In genomic region chr10:24844742-24845141, GRCh38 we compare ENCODE assay signal across 32 cellular contexts.
"Had no signal": no experiment of that assay in that cellular context is flagged by ENCODE, and none has a peak within 500 bp of the region (broad histone marks: within the 10 kb centered on the region; RNA-seq: fewer than 3 reads in every experiment).

No MANE protein-coding gene starts in this region.

- H3K27ac ChIP-seq: neutrophil, parathyroid adenoma, psoas muscle, skin epidermis, spleen, suprapubic skin, testis, tibial artery, transverse colon, upper lobe of right lung, uterus had no signal

- H3K9me3 ChIP-seq: neutrophil, psoas muscle, spleen, suprapubic skin, testis, tibial artery, transverse colon, upper lobe of right lung, uterus had no signal

- ATAC-seq: naive thymus-derived CD8-positive, alpha-beta T cell; natural killer cell treated with Interleukin-12 subunit alpha and Interleukin-12 subunit beta and Interleukin-15 and Interleukin-18, amount 100 ng/mL, for 72 hours; psoas muscle; right cardiac atrium; sciatic nerve; stimulated activated memory B cell treated with anti-CD40 and anti-IgM and Interleukin-4, amounts not matched to agents 10 μg/mL and 1 μg/mL and 100 μg/mL, for 72 hours; stimulated activated naive CD8-positive, alpha-beta T cell treated with anti-CD3 and anti-CD28 coated beads, Interleukin-15, amount 100 ng/mL, for 72 hours; stimulated activated naive CD8-positive, alpha-beta T cell treated with anti-CD3 and anti-CD28 coated beads, Interleukin-15, Interleukin-2, amounts not matched to agents 100 U/mL and 50 U/mL, for 24 hours; upper lobe of right lung had no signal

- H3K27ac Mint-ChIP-seq: naive thymus-derived CD8-positive, alpha-beta T cell; natural killer cell treated with Interleukin-12 subunit alpha and Interleukin-12 subunit beta and Interleukin-15 and Interleukin-18, amount 100 ng/mL, for 72 hours; nephron progenitor cell; progenitor cell of endocrine pancreas; stimulated activated memory B cell treated with anti-CD40 and anti-IgM and Interleukin-4, amounts not matched to agents 10 μg/mL and 1 μg/mL and 100 μg/mL, for 72 hours; type B pancreatic cell had no signal

- H3K4me3 Mint-ChIP-seq: naive thymus-derived CD8-positive, alpha-beta T cell; natural killer cell treated with Interleukin-12 subunit alpha and Interleukin-12 subunit beta and Interleukin-15 and Interleukin-18, amount 100 ng/mL, for 72 hours; nephron progenitor cell; neural crest cell; stimulated activated memory B cell treated with anti-CD40 and anti-IgM and Interleukin-4, amounts not matched to agents 10 μg/mL and 1 μg/mL and 100 μg/mL, for 72 hours; stimulated activated naive CD8-positive, alpha-beta T cell treated with anti-CD3 and anti-CD28 coated beads, Interleukin-15, amount 100 ng/mL, for 72 hours; type B pancreatic cell had no signal

- H3K36me3 Mint-ChIP-seq: naive thymus-derived CD8-positive, alpha-beta T cell; natural killer cell treated with Interleukin-12 subunit alpha and Interleukin-12 subunit beta and Interleukin-15 and Interleukin-18, amount 100 ng/mL, for 72 hours; stimulated activated memory B cell treated with anti-CD40 and anti-IgM and Interleukin-4, amounts not matched to agents 10 μg/mL and 1 μg/mL and 100 μg/mL, for 72 hours; type B pancreatic cell had no signal

- H3K79me2 ChIP-seq: parathyroid adenoma had no signal

- H3K4me3 ChIP-seq: psoas muscle, skin epidermis, smooth muscle cell, spleen, suprapubic skin, testis, tibial artery, transverse colon, upper lobe of right lung, uterus had no signal

- H3K9me3 Mint-ChIP-seq: naive thymus-derived CD8-positive, alpha-beta T cell; natural killer cell treated with Interleukin-12 subunit alpha and Interleukin-12 subunit beta and Interleukin-15 and Interleukin-18, amount 100 ng/mL, for 72 hours; nephron progenitor cell; stimulated activated naive CD8-positive, alpha-beta T cell treated with anti-CD3 and anti-CD28 coated beads, Interleukin-15, amount 100 ng/mL, for 72 hours had no signal

- H3K4me1 Mint-ChIP-seq: nephron progenitor cell; stimulated activated memory B cell treated with anti-CD40 and anti-IgM and Interleukin-4, amounts not matched to agents 10 μg/mL and 1 μg/mL and 100 μg/mL, for 72 hours had no signal

- H2AFZ ChIP-seq: parathyroid adenoma had no signal

- DNase-seq: naive thymus-derived CD8-positive, alpha-beta T cell; nephron progenitor cell; nucleus accumbens; posterior cingulate gyrus; psoas muscle; right cardiac atrium; spleen; stimulated activated CD4-positive, alpha-beta T cell treated with anti-CD3 and anti-CD28 coated beads, Interleukin-12 subunit alpha, Interleukin-12 subunit beta, amount 100 ng/mL, for 4 hours; stimulated activated CD4-positive, alpha-beta T cell treated with anti-CD3 and anti-CD28 coated beads, Interleukin-1b, Interleukin-23, amount 100 ng/mL, for 48 hours; stimulated activated CD4-positive, alpha-beta T cell treated with anti-CD3 and anti-CD28 coated beads, Interleukin-4, amount 100 ng/mL, for 1 hour; stimulated activated CD4-positive, alpha-beta T cell treated with anti-CD3 and anti-CD28 coated beads, Interleukin-4, amount 100 ng/mL, for 4 hours; stimulated activated CD8-positive, alpha-beta memory T cell treated with anti-CD3 and anti-CD28 coated beads, Interleukin-4, amount 100 ng/mL, for 48 hours; stimulated activated naive CD4-positive, alpha-beta T cell; stimulated activated naive CD8-positive, alpha-beta T cell treated with anti-CD3 and anti-CD28 coated beads, Interleukin-15, amount 100 ng/mL, for 72 hours; stimulated activated naive CD8-positive, alpha-beta T cell treated with anti-CD3 and anti-CD28 coated beads, Interleukin-15, Interleukin-2, amounts not matched to agents 100 U/mL and 50 U/mL, for 24 hours; substantia nigra; testis; tibial artery; transverse colon; upper lobe of right lung; uterus had no signal

- H3K4me2 ChIP-seq: smooth muscle cell had no signal

- H3K27me3 Mint-ChIP-seq: naive thymus-derived CD8-positive, alpha-beta T cell; progenitor cell of endocrine pancreas; stimulated activated naive CD8-positive, alpha-beta T cell treated with anti-CD3 and anti-CD28 coated beads, Interleukin-15, amount 100 ng/mL, for 72 hours; type B pancreatic cell had no signal

- H3K9ac ChIP-seq: parathyroid adenoma had no signal

- H3K36me3 ChIP-seq: neutrophil, spleen, suprapubic skin, tibial artery, transverse colon, upper lobe of right lung, uterus had no signal

- H3K4me1 ChIP-seq: parathyroid adenoma, spleen, testis, upper lobe of right lung, uterus had no signal

- H3K27me3 ChIP-seq: neutrophil, spleen, suprapubic skin, testis, tibial artery, transverse colon, upper lobe of right lung, uterus had no signal
